Comparison of ENCODE assay signal across 21 cellular contexts in the genomic region with DNA sequence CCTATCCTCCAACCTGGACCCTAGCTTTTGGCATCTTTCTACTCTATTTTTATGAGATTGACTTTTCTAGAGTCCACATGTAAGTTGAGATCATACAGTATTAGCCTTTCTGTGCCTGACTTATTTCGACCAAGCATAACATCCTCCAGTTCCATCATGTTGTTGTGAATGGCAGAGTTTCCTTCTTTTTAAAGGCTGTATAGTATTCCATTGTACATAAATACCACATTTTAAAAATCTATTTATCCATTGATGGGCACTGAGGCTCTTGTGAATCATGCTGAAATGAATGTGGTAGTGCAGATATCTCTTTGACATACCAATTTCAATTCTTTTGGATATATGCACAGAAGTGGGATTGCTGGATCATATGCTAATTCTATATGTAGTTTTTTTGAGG. TPM values are rescaled to one million over a fixed set of nuclear protein-coding genes. Genes with fewer than 3 reads are reported as not detected.
DNase-seq lines count a peak whose midpoint lies in the region; ATAC-seq, FAIRE-seq and TF ChIP-seq lines count a peak whose summit lies in the region.
"Had no signal": no experiment of that assay in that cellular context is flagged by ENCODE, and none has a peak within 500 bp of the region (broad histone marks: within the 10 kb centered on the region; RNA-seq: fewer than 3 reads in every experiment).

No MANE protein-coding gene starts in this region.

- TF ChIP-seq POLR2A in K562 (conservative IDR thresholded peaks at IDR 0.05) (no peak), vagina (IDR thresholded peaks at IDR 0.05) (no peak)

- no peaks in the 10 kb centered on the region for H3K36me3 ChIP-seq in K562 (ENCODE audit: control insufficient read depth, insufficient read depth, low read length)
- H3K36me3 ChIP-seq in vagina, result no peaks in the 10 kb centered on the region

- no peaks in the 10 kb centered on the region for H3K36me3 Mint-ChIP-seq in activated B cell treated with CpG ODN at 0.5 μM for 24 hours (ENCODE audit: low read depth)

- no peak for ATAC-seq in activated B cell treated with CpG ODN at 0.5 μM for 24 hours (ENCODE audit: low read depth)
- ATAC-seq in K562, result no peak
- ATAC-seq: A549; CD8-positive, alpha-beta T cell had no signal

- H2AFZ ChIP-seq in K562 (ENCODE audit: low read depth, low read length), result no peak overlapping the region

- 0% methylated on average over 1 of the region's 1 CpG for WGBS in K562 (ENCODE audit: insufficient coverage, low coverage, missing lambda C conversion rate)

- peaks cover 6% of the 10 kb centered on the region for H3K9me3 Mint-ChIP-seq in activated B cell treated with CpG ODN at 0.5 μM for 24 hours

- H3K27ac ChIP-seq in K562 (ENCODE audit: extremely low read depth, low read depth, low read length) (no peak overlapping the region), vagina (no peak overlapping the region)
- H3K27ac ChIP-seq: 22Rv1, A549, C4-2B had no signal

- intact Hi-C loops in activated B cell treated with CpG ODN at 0.5 μM for 24 hours (cut with micrococcal nuclease) (loop anchor here (10.0 kb wide), 1 partner anchor 1656 kb away; a partner anchor contains a TSS), K562 (cut with micrococcal nuclease) (no loop called here), vagina (cut with DNase I) (no loop called here)

- no peak overlapping the region for H3K9ac ChIP-seq in K562 (ENCODE audit: insufficient read depth in 1 of 2, low read depth in 2 of 2, low read length in 2 of 2)
- H3K9ac ChIP-seq: BLaER1 treated with 17β-estradiol and CSF1 and Interleukin-3, amounts not matched to agents 10 nM and 100 nM had no signal

- H3K4me1 Mint-ChIP-seq in activated B cell treated with CpG ODN at 0.5 μM for 24 hours, result peaks cover 53% of the 10 kb centered on the region

- no peak for DNase-seq in D721Med (ENCODE audit: insufficient read length, low spot score)
- no peak for DNase-seq in activated B cell treated with CpG ODN at 0.5 μM for 24 hours
- DNase-seq in K562 (ENCODE audit: extremely low read depth in 1 of 4, low spot score in 3 of 4), result no peak
- no peak for DNase-seq in vagina (ENCODE audit: extremely low spot score in 2 of 2)
- DNase-seq in GM19238 (ENCODE audit: insufficient read length, low spot score), result no peak
- DNase-seq: AML-193; Caco-2; Calu3; CD4-positive, alpha-beta T cell; CD8-positive, alpha-beta T cell; DMS 273 treated with DMSO at 0.1 percent for 48 hours; DMS79 treated with DMSO at 0.1 percent for 48 hours; GF-D8 had no signal

- POLR2A ChIA-PET in activated B cell treated with CpG ODN at 0.5 μM for 24 hours (lab: Charles Lee) (no interaction called here), K562 (lab: Yijun Ruan, JAX) (no interaction called here)

- H3K4me1 ChIP-seq in K562 (replicated peaks in 1 of 2; ENCODE audit: control insufficient read depth in 2 of 2, insufficient read depth in 2 of 2, low read length in 2 of 2) (no peaks in the 10 kb centered on the region), vagina (peaks cover 5% of the 10 kb centered on the region)
- H3K4me1 ChIP-seq: A549 had no signal

- in situ Hi-C loops in K562 (cut with MboI), result no loop called here

- TF ChIP-seq RAD21 in K562 (CRISPR knock-in tag; conservative IDR thresholded peaks at IDR 0.05 in 1 of 2, IDR thresholded peaks at IDR 0.05 in 1 of 2), result no peak

- H3K4me3 ChIP-seq in K562, result no peak overlapping the region
- no peak overlapping the region for H3K4me3 ChIP-seq in vagina
- H3K4me3 ChIP-seq: A549; BLaER1 treated with 17β-estradiol and CSF1 and Interleukin-3, amounts not matched to agents 10 nM and 100 nM had no signal

- H3K9me1 ChIP-seq in K562 (ENCODE audit: control insufficient read depth, insufficient read depth, low read length), result no peaks in the 10 kb centered on the region

- CTCF ChIA-PET in activated B cell treated with CpG ODN at 0.5 μM for 24 hours (lab: Charles Lee) (no interaction called here), K562 (lab: Yijun Ruan, JAX; ENCODE audit: low intra/inter-chr PET ratio) (no interaction called here)

- peaks cover 56% of the 10 kb centered on the region for H3K27me3 Mint-ChIP-seq in activated B cell treated with CpG ODN at 0.5 μM for 24 hours
- H3K27me3 Mint-ChIP-seq: CD4-positive, alpha-beta T cell had no signal

- no peak overlapping the region for H3K4me2 ChIP-seq in K562 (ENCODE audit: insufficient read depth, low read length)
- H3K4me2 ChIP-seq: A549 had no signal

- no peaks in the 10 kb centered on the region for H3K79me2 ChIP-seq in K562 (ENCODE audit: control insufficient read depth, insufficient read depth, low read length)

- no peak for TF ChIP-seq EP300 in K562 (IDR thresholded peaks at IDR 0.05; ENCODE audit: low read length)

- no TSS peak for BruUV-seq in K562 (replicated peaks; lab: Mats Ljungman, UMichigan)

- no peak overlapping the region for H3K4me3 Mint-ChIP-seq in activated B cell treated with CpG ODN at 0.5 μM for 24 hours
- H3K4me3 Mint-ChIP-seq: CD4-positive, alpha-beta T cell; CD8-positive, alpha-beta T cell had no signal

- H3K27me3 ChIP-seq in K562 (ENCODE audit: control insufficient read depth in 2 of 2, insufficient read depth in 2 of 2, low read length in 2 of 2) (no peaks in the 10 kb centered on the region), vagina (no peaks in the 10 kb centered on the region)

- no peaks in the 10 kb centered on the region for H4K20me1 ChIP-seq in K562 (replicated peaks; ENCODE audit: control insufficient read depth, insufficient read depth, low read length)
- H4K20me1 ChIP-seq: BLaER1 treated with 17β-estradiol and CSF1 and Interleukin-3, amounts not matched to agents 10 nM and 100 nM had no signal

- H3K27ac Mint-ChIP-seq in activated B cell treated with CpG ODN at 0.5 μM for 24 hours, result peak overlapping the region; percentile 31
- H3K27ac Mint-ChIP-seq: CD4-positive, alpha-beta T cell; CD8-positive, alpha-beta T cell had no signal

- FAIRE-seq in D721Med (lab: Jason Lieb, UNC) (peak; percentile 11), K562 (lab: Jason Lieb, UNC) (no peak)
- FAIRE-seq: A549, G401.6, GM12892, GM18507, GM19239 had no signal

- no peaks in the 10 kb centered on the region; the same call in 1 of the 2 replicates for H3K9me3 ChIP-seq in K562 (replicated peaks; ENCODE audit: control insufficient read depth, insufficient read depth, low read depth, low read length)
- no peaks in the 10 kb centered on the region for H3K9me3 ChIP-seq in vagina
- H3K9me3 ChIP-seq: A549 had no signal

- TF ChIP-seq CTCF in D721Med (IDR thresholded peaks at IDR 0.05; ENCODE audit: insufficient read depth, missing control alignments) (no peak), activated B cell treated with CpG ODN at 0.5 μM for 24 hours (IDR thresholded peaks at IDR 0.05) (no peak), K562 (IDR thresholded peaks at IDR 0.05 in 2 of 3, conservative IDR thresholded peaks at IDR 0.05 in 1 of 3; ENCODE audit: insufficient read depth in 2 of 3, low read depth in 1 of 3, low read length in 3 of 3) (no peak), vagina (IDR thresholded peaks at IDR 0.05) (no peak)

TF ChIP-seq in K562, 482 proteins besides CTCF, POLR2A, EP300 and RAD21:
- TF ChIP-seq ZC3H8 (IDR thresholded peaks at IDR 0.05), result no peak
- TF ChIP-seq RBM25 (IDR thresholded peaks at IDR 0.05; ENCODE audit: low read depth, low read length, severe bottlenecking), result peak; percentile 51
- no peak for TF ChIP-seq OTX1 (CRISPR knock-in tag; IDR thresholded peaks at IDR 0.05)
- no peak for TF ChIP-seq CREB1 (IDR thresholded peaks at IDR 0.05)
- no peak for TF ChIP-seq CREB1 (CRISPR knock-in tag; IDR thresholded peaks at IDR 0.05)
- TF ChIP-seq ZNF146 (CRISPR knock-in tag; IDR thresholded peaks at IDR 0.05; ENCODE audit: unreplicated experiment), result peak; percentile 83
- TF ChIP-seq, protein P1, sequence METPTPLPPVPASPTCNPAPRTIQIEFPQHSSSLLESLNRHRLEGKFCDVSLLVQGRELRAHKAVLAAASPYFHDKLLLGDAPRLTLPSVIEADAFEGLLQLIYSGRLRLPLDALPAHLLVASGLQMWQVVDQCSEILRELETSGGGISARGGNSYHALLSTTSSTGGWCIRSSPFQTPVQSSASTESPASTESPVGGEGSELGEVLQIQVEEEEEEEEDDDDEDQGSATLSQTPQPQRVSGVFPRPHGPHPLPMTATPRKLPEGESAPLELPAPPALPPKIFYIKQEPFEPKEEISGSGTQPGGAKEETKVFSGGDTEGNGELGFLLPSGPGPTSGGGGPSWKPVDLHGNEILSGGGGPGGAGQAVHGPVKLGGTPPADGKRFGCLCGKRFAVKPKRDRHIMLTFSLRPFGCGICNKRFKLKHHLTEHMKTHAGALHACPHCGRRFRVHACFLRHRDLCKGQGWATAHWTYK (CRISPR knock-in tag; IDR thresholded peaks at IDR 0.05), result no peak
- TF ChIP-seq RBM17 (IDR thresholded peaks at IDR 0.05; ENCODE audit: borderline replicate concordance, low read depth, low read length), result no peak
TF ChIP-seq in K562: peak in this region for 2.

RNA-seq across cellular contexts. Expression of a gene that starts 40.3 kb away (rescaled TPM):
- total RNA-seq in activated B cell treated with CpG ODN at 0.5 μM for 24 hours (48.7 and 59.8 TPM in 2 replicates), K562 (2014; rRNA removed) (12.8 and 13.3 TPM in 2 replicates), K562 (2014; rRNA removed; fragmentation: Illumina TruSeq; extraction: Trizol) (13.8 and 15.4 TPM in 2 replicates), K562 (2015; rRNA removed; fragmentation: Illumina TruSeq; extraction: Trizol) (17.6 and 21.8 TPM in 2 replicates), K562 (2021) (25.7 and 26.8 TPM in 2 replicates), vagina (39.5 TPM)
- total RNA-seq in K562 (2011; cell fraction: chromatin; rRNA removed; ENCODE audit: low replicate concordance), result 20.8 and 31.2 TPM in 2 replicates
- total RNA-seq in K562 (2011; cell fraction: nucleolus; rRNA removed), result 19.7 and 25.0 TPM in 2 replicates
- total RNA-seq in K562 (2011; cell fraction: nucleoplasm; rRNA removed), result 29.2 and 44.9 TPM in 2 replicates
- polyA plus RNA-seq in K562 (2011; rRNA removed) (20.4 and 25.6 TPM in 2 replicates), K562 (2014; fragmentation: Illumina TruSeq; extraction: Trizol) (11.3 and 14.8 TPM in 2 replicates), K562 (2014; fragmentation: Nextera tagmentation; extraction: Ambion mirVana) (10 to 100 TPM in 1 of 2 experiments, 1 to 10 TPM in 1; 7.2 to 12.6 TPM), K562 (2014; rRNA removed) (16.7 TPM in 2 replicates)
- 15.5 and 16.3 TPM in 2 replicates for polyA plus RNA-seq in K562 (2011; cell fraction: cytosol; rRNA removed)
- 77.9 and 90.8 TPM in 2 replicates for polyA plus RNA-seq in K562 (2011; cell fraction: nucleus; rRNA removed)
- polyA plus RNA-seq in K562 (2012), result 18.2 and 24.6 TPM in 2 replicates
- 15.1 and 23.5 TPM in 2 replicates for polyA minus RNA-seq in K562 (2011; rRNA and poly(A)+ RNA removed)
- polyA minus RNA-seq in K562 (2011; cell fraction: cytosol; rRNA and poly(A)+ RNA removed), result 5.2 and 6.7 TPM in 2 replicates
- 22.5 and 32.1 TPM in 2 replicates for polyA minus RNA-seq in K562 (2011; cell fraction: nucleus; rRNA and poly(A)+ RNA removed)
